1 cellular context compared by ENCODE assay signal in genomic region chr12:124854637-124855184, GRCh38.
TF ChIP-seq lines count a peak whose summit lies in the region.

No MANE protein-coding gene starts in this region.

TF ChIP-seq in GM23338, 12 proteins besides CTCF, POLR2A, EP300 and RAD21:
- TF ChIP-seq REST (IDR thresholded peaks at IDR 0.05; ENCODE audit: unreplicated experiment) (no peak), JUNB (IDR thresholded peaks at IDR 0.05; ENCODE audit: unreplicated experiment) (no peak), CREB1 (CRISPR knock-in tag; IDR thresholded peaks at IDR 0.05; ENCODE audit: low read depth) (no peak), EZH2 (IDR thresholded peaks at IDR 0.05; ENCODE audit: low read depth, unreplicated experiment) (no peak), EZH2phosphoT487 (IDR thresholded peaks at IDR 0.05; ENCODE audit: unreplicated experiment) (no peak), ETS1 (IDR thresholded peaks at IDR 0.05) (no peak), STAT1 (IDR thresholded peaks at IDR 0.05; ENCODE audit: unreplicated experiment) (no peak), ZNF114 (CRISPR knock-in tag; IDR thresholded peaks at IDR 0.05) (no peak), ZNF462 (CRISPR knock-in tag; IDR thresholded peaks at IDR 0.05) (no peak), NANOG (IDR thresholded peaks at IDR 0.05; ENCODE audit: borderline replicate concordance) (no peak), ZNF331 (CRISPR knock-in tag; IDR thresholded peaks at IDR 0.05; ENCODE audit: low read depth) (no peak), POLR2AphosphoS5 (IDR thresholded peaks at IDR 0.05; ENCODE audit: low read depth) (no peak)
